Comparison of ENCODE assay signal across 2 cellular contexts in genomic region chr3:5666455-5666854, GRCh38.
TF ChIP-seq lines count a peak whose summit lies in the region.

No MANE protein-coding gene starts in this region.

TF ChIP-seq in WTC11, 78 proteins besides CTCF, POLR2A, EP300 and RAD21 (continued from another document):
- TF ChIP-seq USF1 (CRISPR knock-in tag; IDR thresholded peaks at IDR 0.05), result no peak

TF ChIP-seq in H1, 55 proteins besides CTCF, POLR2A, EP300 and RAD21 (continued from another document):
- TF ChIP-seq E2F6 (IDR thresholded peaks at IDR 0.05), result peak; percentile 73
- TF ChIP-seq MAX (IDR thresholded peaks at IDR 0.05), result peak; percentile 43; the same call in 1 of the 2 replicates
TF ChIP-seq in H1: peak in this region for 2.
